11 cellular contexts compared by ENCODE assay signal in genomic region chr9:137052998-137053943, GRCh38. TPM values are rescaled to one million over a fixed set of nuclear protein-coding genes. Genes with fewer than 3 reads are reported as not detected.
A peak's percentile ranks its signal among the peaks of the same experiment; 100 is the strongest.
DNase-seq lines count a peak whose midpoint lies in the region; ATAC-seq, FAIRE-seq and TF ChIP-seq lines count a peak whose summit lies in the region.
"Had no signal": no experiment of that assay in that cellular context is flagged by ENCODE, and none has a peak within 500 bp of the region (broad histone marks: within the 10 kb centered on the region; RNA-seq: fewer than 3 reads in every experiment).

No MANE protein-coding gene starts in this region.

- H3K4me1 ChIP-seq in smooth muscle cell (ENCODE audit: low read depth) = peaks cover 9% of the 10 kb centered on the region

- H3K9me3 Mint-ChIP-seq in activated B cell treated with CpG ODN at 0.5 μM for 24 hours = no peaks in the 10 kb centered on the region

- no peak for FAIRE-seq in GM12892 (lab: Jason Lieb, UNC)
- FAIRE-seq: A204.1 had no signal

- ATAC-seq in activated B cell treated with CpG ODN at 0.5 μM for 24 hours (ENCODE audit: low read depth) = peak; percentile 45

- H3K27me3 Mint-ChIP-seq in activated B cell treated with CpG ODN at 0.5 μM for 24 hours = peaks cover 16% of the 10 kb centered on the region

- no peaks in the 10 kb centered on the region for H3K36me3 Mint-ChIP-seq in activated B cell treated with CpG ODN at 0.5 μM for 24 hours (ENCODE audit: low read depth)

- H3K4me3 Mint-ChIP-seq in activated B cell treated with CpG ODN at 0.5 μM for 24 hours = no peak overlapping the region

- TF ChIP-seq CTCF in activated B cell treated with CpG ODN at 0.5 μM for 24 hours (IDR thresholded peaks at IDR 0.05) (no peak), smooth muscle cell (IDR thresholded peaks at IDR 0.05; ENCODE audit: borderline replicate concordance, insufficient read depth, poor library complexity, severe bottlenecking) (no peak)

- H3F3A ChIP-seq in smooth muscle cell (ENCODE audit: low read depth) = no peaks in the 10 kb centered on the region

- H3K9ac ChIP-seq in smooth muscle cell (ENCODE audit: low read depth) = no peak overlapping the region

- no peak overlapping the region for H2AFZ ChIP-seq in smooth muscle cell (ENCODE audit: low read depth)

- TF ChIP-seq POLR2A in GM12892 (IDR thresholded peaks at IDR 0.05; ENCODE audit: low read depth, low read length) = no peak

- H3K79me2 ChIP-seq in smooth muscle cell (ENCODE audit: low read depth) = no peaks in the 10 kb centered on the region

- peaks cover 3% of the 10 kb centered on the region for H3K4me1 Mint-ChIP-seq in activated B cell treated with CpG ODN at 0.5 μM for 24 hours

- DNase-seq in NCI-H1417 (lab: John Stamatoyannopoulos, UW) (peak in 2 of 3 experiments; percentile 65 to 80), NCI-H1417 treated with DMSO at 0.1 percent for 48 hours (lab: John Stamatoyannopoulos, UW) (no peak), activated B cell treated with CpG ODN at 0.5 μM for 24 hours (no peak), smooth muscle cell (lab: John Stamatoyannopoulos, UW; ENCODE audit: unreplicated experiment) (no peak), NCI-H2029 treated with DMSO at 0.1 percent for 48 hours (lab: John Stamatoyannopoulos, UW) (no peak), GM12892 (ENCODE audit: insufficient read length) (no peak)
- DNase-seq in effector CD4-positive, alpha-beta T cell = no peak
- DNase-seq: activated CD4-positive, alpha-beta T cell treated with anti-CD3 and anti-CD28 coated beads for 1 hour had no signal

- peaks cover 62% of the 10 kb centered on the region for H3K27me3 ChIP-seq in smooth muscle cell (ENCODE audit: low read depth)

- no peak overlapping the region for H3K27ac Mint-ChIP-seq in activated B cell treated with CpG ODN at 0.5 μM for 24 hours

- no peaks in the 10 kb centered on the region for H4K20me1 ChIP-seq in smooth muscle cell (ENCODE audit: low read depth)

- intact Hi-C loops in activated B cell treated with CpG ODN at 0.5 μM for 24 hours (cut with micrococcal nuclease) = no loop called here

- POLR2A ChIA-PET in activated B cell treated with CpG ODN at 0.5 μM for 24 hours (lab: Charles Lee) = no interaction called here

- H3K27ac ChIP-seq in smooth muscle cell (ENCODE audit: low read depth) = no peak overlapping the region

- 27% methylated on average over 47 of the region's 71 CpGs for WGBS in smooth muscle cell (ENCODE audit: low lambda C conversion rate)

- peaks cover 2% of the 10 kb centered on the region for H3K9me3 ChIP-seq in iPS-18c (ENCODE audit: control insufficient read depth, insufficient read depth, low read length)
- H3K9me3 ChIP-seq in smooth muscle cell (replicated peaks; ENCODE audit: low read depth) = no peaks in the 10 kb centered on the region

- H3K4me3 ChIP-seq in iPS-18c (ENCODE audit: insufficient read depth, low read depth, low read length) (peak overlapping the region; percentile 47), smooth muscle cell (peak overlapping the region; percentile 40)

- CTCF ChIA-PET in activated B cell treated with CpG ODN at 0.5 μM for 24 hours (lab: Charles Lee) = interaction anchor here (1.1 to 1.7 kb wide), 4 partner anchors 12 to 183 kb away, joined by 3 to 4 read pairs (median 4); no protein-coding TSS in a partner anchor

- H3K4me2 ChIP-seq in smooth muscle cell = peak overlapping the region; percentile 83

- H3K36me3 ChIP-seq in smooth muscle cell (ENCODE audit: low read depth) = no peaks in the 10 kb centered on the region

RNA-seq across cellular contexts. Expression of gene ENTPD2, which starts 0.6 kb away (rescaled TPM):
- total RNA-seq in activated B cell treated with CpG ODN at 0.5 μM for 24 hours = not detected in 2 replicates
- not detected in 2 replicates for total RNA-seq in smooth muscle cell
- polyA plus RNA-seq in smooth muscle cell = 0.30 and 0.78 TPM in 2 replicates
- polyA plus RNA-seq in GM12892 (2012; ENCODE audit: missing spikeins) = 1.6 TPM
- total RNA-seq: pulmonary artery endothelial cell had no signal

RNA-seq across cellular contexts. Expression of gene NPDC1, which starts 7.3 kb away (rescaled TPM):
- 0.18 TPM in 1 of 2 replicates, not detected in the other for total RNA-seq in activated B cell treated with CpG ODN at 0.5 μM for 24 hours
- total RNA-seq in smooth muscle cell = 5.9 and 9.9 TPM in 2 replicates
- 19.3 and 38.8 TPM in 2 replicates for polyA plus RNA-seq in smooth muscle cell
- polyA plus RNA-seq in GM12892 (2012; ENCODE audit: missing spikeins) = 0.19 TPM

RNA-seq across cellular contexts. Expression of gene SAPCD2, which starts 17.1 kb away (rescaled TPM):
- total RNA-seq in activated B cell treated with CpG ODN at 0.5 μM for 24 hours (0.80 and 0.81 TPM in 2 replicates), smooth muscle cell (1.9 and 2.1 TPM in 2 replicates)
- polyA plus RNA-seq in smooth muscle cell = 3.9 and 5.0 TPM in 2 replicates
- polyA plus RNA-seq in GM12892 (2012; ENCODE audit: missing spikeins) = 2.5 TPM

RNA-seq across cellular contexts. Expression of gene FUT7, which starts 21.4 kb away (rescaled TPM):
- 3.9 and 5.0 TPM in 2 replicates for total RNA-seq in activated B cell treated with CpG ODN at 0.5 μM for 24 hours
- not detected in 2 replicates for total RNA-seq in smooth muscle cell
- polyA plus RNA-seq in smooth muscle cell = 0.51 TPM in 1 of 2 replicates, not detected in the other
- 0.08 TPM for polyA plus RNA-seq in GM12892 (2012; ENCODE audit: missing spikeins)
- total RNA-seq: pulmonary artery endothelial cell had no signal

RNA-seq across cellular contexts. Expression of gene UAP1L1, which starts 24.0 kb away (rescaled TPM):
- total RNA-seq in activated B cell treated with CpG ODN at 0.5 μM for 24 hours (13.4 and 17.2 TPM in 2 replicates), smooth muscle cell (5.8 and 7.2 TPM in 2 replicates)
- 22.5 and 23.8 TPM in 2 replicates for polyA plus RNA-seq in smooth muscle cell
- polyA plus RNA-seq in GM12892 (2012; ENCODE audit: missing spikeins) = 15.9 TPM

Comparison
In these comparisons a context has a peak if more than half of its experiments do, and no peak if none do; other contexts are left out.
1. DNase-seq: peak in NCI-H1417 (2 of 3); none in NCI-H1417 treated with DMSO at 0.1 percent for 48 hours (single experiment), activated B cell treated with CpG ODN at 0.5 μM for 24 hours (single experiment), smooth muscle cell (single experiment), NCI-H2029 treated with DMSO at 0.1 percent for 48 hours (single experiment), effector CD4-positive, alpha-beta T cell (single experiment) and GM12892 (single experiment).